ENCODE assay signal across 14 cellular contexts in the genomic region with DNA sequence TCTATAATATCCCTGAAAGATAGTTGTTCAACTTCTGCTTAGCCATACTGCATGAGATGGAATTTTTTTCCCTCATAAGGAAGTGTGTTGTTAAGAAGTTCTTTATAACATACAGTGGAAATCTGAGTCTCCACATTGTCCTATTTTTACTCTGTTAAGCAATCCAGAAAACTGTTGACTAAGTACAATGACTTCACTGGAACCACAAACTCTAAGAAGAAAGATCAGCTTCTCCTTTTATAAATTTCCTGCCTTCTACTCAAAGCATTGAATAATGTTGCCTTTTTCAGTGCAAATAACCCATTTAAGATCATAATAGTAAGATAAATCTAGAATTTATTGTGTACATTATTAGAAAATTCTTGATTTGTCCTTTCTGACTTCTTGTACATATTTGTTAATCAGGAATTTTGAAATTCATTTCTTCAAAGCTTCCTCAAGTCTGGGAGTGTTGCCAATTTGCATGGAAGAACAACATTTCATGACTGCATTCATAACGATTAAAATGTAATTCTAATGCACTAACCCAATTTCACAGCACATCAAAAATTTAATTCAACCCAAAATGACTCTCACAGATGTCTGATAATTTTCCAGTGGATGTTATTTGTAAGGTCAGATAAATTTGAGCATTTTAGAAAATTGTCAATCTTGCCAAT. TPM values are rescaled to one million over a fixed set of nuclear protein-coding genes. Genes with fewer than 3 reads are reported as not detected.
DNase-seq lines count a peak whose midpoint lies in the region; ATAC-seq and TF ChIP-seq lines count a peak whose summit lies in the region.
"Had no signal": no experiment of that assay in that cellular context is flagged by ENCODE, and none has a peak within 500 bp of the region (broad histone marks: within the 10 kb centered on the region; RNA-seq: fewer than 3 reads in every experiment).

No MANE protein-coding gene starts in this region.

- no peaks in the 10 kb centered on the region for H3K27me3 ChIP-seq in breast epithelium
- no peaks in the 10 kb centered on the region for H3K27me3 ChIP-seq in upper lobe of left lung

- H3K4me1 ChIP-seq in breast epithelium (no peaks in the 10 kb centered on the region), upper lobe of left lung (peaks cover 0 to 5% (median 1%) of the 10 kb centered on the region in 4 donors)
- H3K4me1 ChIP-seq: parathyroid adenoma had no signal

- peak overlapping the region; percentile 82 for H3K27ac Mint-ChIP-seq in MCF 10A (ENCODE audit: low read depth, unreplicated experiment)
- no peak overlapping the region for H3K27ac Mint-ChIP-seq in activated T-cell treated with anti-CD3 and anti-CD28 coated beads, Interleukin-2, amount 50 U/mL, for 24 hours
- H3K27ac Mint-ChIP-seq: activated CD8-positive, alpha-beta T cell treated with anti-CD3 and anti-CD28 coated beads, Interleukin-2, amount 10 ng/mL, durations not matched to agents 7 days and 5 days had no signal

- CTCF ChIA-PET in MCF 10A (lab: Yijun Ruan, JAX), result interaction anchor here (0.7 to 17.0 kb wide), 6 partner anchors 11 to 1554 kb away, joined by 3 to 826 read pairs (median 16); a partner anchor contains a TSS

- POLR2A ChIA-PET in MCF 10A (lab: Yijun Ruan, JAX), result interaction anchor here (0.6 to 3.0 kb wide), 19 partner anchors 9 to 795 kb away, joined by 3 to 20 read pairs (median 4); a partner anchor contains a TSS

- H3K9me3 ChIP-seq in breast epithelium (no peaks in the 10 kb centered on the region), upper lobe of left lung (no peaks in the 10 kb centered on the region)

- no TSS peak for BruUV-seq in MCF 10A (replicated peaks; lab: Mats Ljungman, UMichigan)

- TF ChIP-seq CTCF in MCF 10A (IDR thresholded peaks at IDR 0.05; ENCODE audit: unreplicated experiment), result no peak
- TF ChIP-seq CTCF in breast epithelium (IDR thresholded peaks at IDR 0.05), result no peak
- TF ChIP-seq CTCF in astrocyte of the cerebellum (IDR thresholded peaks at IDR 0.05; ENCODE audit: low read depth, low read length, missing control alignments), result no peak
- no peak for TF ChIP-seq CTCF in upper lobe of left lung (IDR thresholded peaks at IDR 0.05)

- peaks cover 26% of the 10 kb centered on the region for H3K4me1 Mint-ChIP-seq in MCF 10A (ENCODE audit: insufficient read depth, unreplicated experiment)
- no peaks in the 10 kb centered on the region for H3K4me1 Mint-ChIP-seq in activated T-cell treated with anti-CD3 and anti-CD28 coated beads, Interleukin-2, amount 50 U/mL, for 24 hours (ENCODE audit: low read depth)
- H3K4me1 Mint-ChIP-seq: central memory CD8-positive, alpha-beta T cell had no signal

- intact Hi-C loops in MCF 10A (cut with micrococcal nuclease), result no loop called here
- intact Hi-C loops in breast epithelium (cut with DNase I; ENCODE audit: low total_unique reads), result no loop called here

- TF ChIP-seq POLR2A in breast epithelium (IDR thresholded peaks at IDR 0.05), result no peak
- no peak for TF ChIP-seq POLR2A in upper lobe of left lung (IDR thresholded peaks at IDR 0.05)

- H3K4me3 Mint-ChIP-seq in MCF 10A (ENCODE audit: unreplicated experiment), result peak overlapping the region; percentile 26
- H3K4me3 Mint-ChIP-seq in activated T-cell treated with anti-CD3 and anti-CD28 coated beads, Interleukin-2, amount 50 U/mL, for 24 hours, result no peak overlapping the region
- H3K4me3 Mint-ChIP-seq: activated CD8-positive, alpha-beta T cell treated with anti-CD3 and anti-CD28 coated beads, Interleukin-2, amount 10 ng/mL, durations not matched to agents 7 days and 5 days; central memory CD8-positive, alpha-beta T cell had no signal

- H3K36me3 ChIP-seq in breast epithelium (no peaks in the 10 kb centered on the region), upper lobe of left lung (no peaks in the 10 kb centered on the region)

- no peaks in the 10 kb centered on the region for H3K9me3 Mint-ChIP-seq in MCF 10A (ENCODE audit: unreplicated experiment)
- no peaks in the 10 kb centered on the region for H3K9me3 Mint-ChIP-seq in activated T-cell treated with anti-CD3 and anti-CD28 coated beads, Interleukin-2, amount 50 U/mL, for 24 hours
- H3K9me3 Mint-ChIP-seq: central memory CD8-positive, alpha-beta T cell had no signal

- no peaks in the 10 kb centered on the region for H3K27me3 Mint-ChIP-seq in MCF 10A (ENCODE audit: insufficient read depth, unreplicated experiment)
- H3K27me3 Mint-ChIP-seq in activated T-cell treated with anti-CD3 and anti-CD28 coated beads, Interleukin-2, amount 50 U/mL, for 24 hours, result peaks cover 25% of the 10 kb centered on the region

- peak; percentile 26 to 87 for ATAC-seq in upper lobe of left lung (ENCODE audit: low FRiP score in 2 of 2)
- no peak for ATAC-seq in GM18861 (IDR thresholded peaks at IDR 0.05; ENCODE audit: unreplicated experiment)
- ATAC-seq: activated CD8-positive, alpha-beta T cell treated with anti-CD3 and anti-CD28 coated beads, Interleukin-2, amount 10 ng/mL, durations not matched to agents 7 days and 5 days had no signal

- in situ Hi-C loops in astrocyte of the cerebellum (cut with HindIII; ENCODE audit: low sequenced_read_pairs), result loop anchor here (25.0 kb wide), 1 partner anchor 423 kb away; no protein-coding TSS in a partner anchor

- DNase-seq in MCF 10A (ENCODE audit: unreplicated experiment) (peak; percentile 82), breast epithelium (ENCODE audit: low spot score in 2 of 2) (no peak), astrocyte of the cerebellum (ENCODE audit: low read depth) (peak; percentile 74), inferior parietal cortex (ENCODE audit: extremely low spot score) (peak; percentile 47), upper lobe of left lung (no peak), ureter (ENCODE audit: low spot score) (no peak)
- DNase-seq in activated T-cell treated with anti-CD3 and anti-CD28 coated beads, Interleukin-2, amount 50 U/mL, for 24 hours, result no peak
- DNase-seq: activated CD8-positive, alpha-beta T cell treated with anti-CD3 and anti-CD28 coated beads, Interleukin-2, amount 10 ng/mL, durations not matched to agents 7 days and 5 days; NCI-H2081; SHP77 treated with DMSO at 0.1 percent for 48 hours had no signal

- H3K27ac ChIP-seq in breast epithelium (no peak overlapping the region), upper lobe of left lung (peak overlapping the region in 1 of 4 donors; percentile 25)
- H3K27ac ChIP-seq: 22Rv1, parathyroid adenoma had no signal

- WGBS in upper lobe of left lung, 2 donors, result 8 to 10% methylated on average over 1 of the region's 1 CpG

- H3K36me3 Mint-ChIP-seq in MCF 10A (ENCODE audit: insufficient read depth, unreplicated experiment), result no peaks in the 10 kb centered on the region
- H3K36me3 Mint-ChIP-seq in activated T-cell treated with anti-CD3 and anti-CD28 coated beads, Interleukin-2, amount 50 U/mL, for 24 hours (ENCODE audit: low read depth), result no peaks in the 10 kb centered on the region

- H3K4me3 ChIP-seq in breast epithelium, result no peak overlapping the region
- no peak overlapping the region for H3K4me3 ChIP-seq in astrocyte of the cerebellum (ENCODE audit: low read depth, low read length)
- H3K4me3 ChIP-seq in upper lobe of left lung, result no peak overlapping the region

- TF ChIP-seq EP300 in upper lobe of left lung (IDR thresholded peaks at IDR 0.05), result no peak

RNA-seq across cellular contexts. Expression of a gene that starts 45.6 kb away (rescaled TPM):
- total RNA-seq in MCF 10A (2022) (5.6 and 7.2 TPM in 2 replicates), breast epithelium (10 to 100 TPM in 1 of 3 donors, 1 to 10 TPM in 2; 3.6 to 13.1 (median 7.3) TPM), upper lobe of left lung (1 to 10 TPM; 1.0 to 7.5 (median 3.5) TPM), ureter (9.0 TPM)

Comparison
In these comparisons a context has a peak if more than half of its experiments do, and no peak if none do; other contexts are left out.
1. DNase-seq: peak in MCF 10A (single experiment), astrocyte of the cerebellum (single experiment) and inferior parietal cortex (single experiment); none in breast epithelium (0 of 2), upper lobe of left lung (0 of 2), activated T-cell treated with anti-CD3 and anti-CD28 coated beads, Interleukin-2, amount 50 U/mL, for 24 hours (single experiment) and ureter (single experiment).